ENCODE assay signal across 8 cellular contexts in the genomic region with DNA sequence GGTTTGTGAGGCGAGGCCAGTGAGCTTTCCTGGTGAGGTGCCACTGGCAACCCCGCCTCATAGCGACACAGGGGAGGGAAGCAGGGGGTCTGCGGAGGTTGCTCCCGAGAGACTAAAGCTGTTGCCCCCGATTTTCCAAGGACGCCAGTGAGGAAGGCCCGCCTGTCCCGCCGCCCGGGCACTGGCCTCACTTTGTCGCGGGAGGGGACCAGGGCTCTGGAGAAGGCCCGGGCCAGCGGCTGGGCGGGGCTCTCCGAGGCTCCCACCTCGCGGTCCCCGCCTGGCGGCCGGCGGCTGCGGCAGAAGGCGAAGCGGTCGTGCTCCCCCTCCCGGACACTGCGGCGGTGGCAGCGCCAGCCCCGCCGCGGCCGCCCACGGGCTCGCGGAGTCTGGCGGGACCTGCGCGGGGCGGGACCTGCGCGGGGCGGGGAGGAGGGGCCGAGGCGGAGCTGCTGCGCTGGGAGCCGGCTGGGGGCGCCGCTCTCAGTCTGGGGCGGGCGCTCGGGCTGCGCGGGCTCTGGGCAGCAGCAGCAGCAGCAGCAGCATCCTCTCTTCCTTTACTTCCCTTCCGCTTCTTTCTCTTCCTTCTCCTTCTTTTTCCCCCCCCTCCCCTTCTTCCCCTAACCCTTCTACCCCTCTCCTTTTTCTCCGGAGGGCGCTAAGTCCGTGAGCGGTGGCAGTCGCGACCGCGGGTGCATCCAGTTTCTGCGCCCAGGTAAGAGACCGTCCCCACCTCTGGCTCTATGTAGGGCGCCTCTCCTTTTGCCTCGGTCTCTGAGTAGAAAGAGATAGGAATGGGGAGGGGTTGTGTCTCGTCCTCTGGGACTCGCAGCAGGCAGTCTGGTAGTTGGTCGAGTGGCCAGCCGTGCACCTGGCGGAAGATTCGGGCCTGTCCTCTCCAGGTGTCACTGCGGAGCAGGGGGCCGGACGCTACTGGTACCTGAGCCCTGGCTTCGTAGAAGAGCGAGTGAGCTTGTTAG. TPM values are rescaled to one million over a fixed set of nuclear protein-coding genes. Genes with fewer than 3 reads are reported as not detected.
A peak's percentile ranks its signal among the peaks of the same experiment; 100 is the strongest.
DNase-seq lines count a peak whose midpoint lies in the region; ATAC-seq and TF ChIP-seq lines count a peak whose summit lies in the region.

TSS of gene MAP2 (plus strand) at position 486 of the 980 bp plus-strand sequence. CDS start 229,124 bp downstream, outside the sequence.

- H2AFZ ChIP-seq in OCI-LY1 (ENCODE audit: low read length): peak within 1 kb of the TSS; percentile 92

- H3K9me2 ChIP-seq in OCI-LY1 (ENCODE audit: low read depth, low read length): no peaks in the 10 kb centered on the region

- H4K20me1 ChIP-seq in OCI-LY1 (ENCODE audit: insufficient read depth, low read length): no peaks in the 10 kb centered on the region

- peak within 1 kb of the TSS; percentile 81 for H3K4me3 ChIP-seq in HUES64 (ENCODE audit: low read length)
- peak within 1 kb of the TSS; percentile 89 for H3K4me3 ChIP-seq in OCI-LY1 (ENCODE audit: low read depth, low read length, poor library complexity, severe bottlenecking)
- H3K4me3 ChIP-seq in muscle layer of duodenum (ENCODE audit: low read depth in 1 of 2, low read length in 2 of 2): peak within 1 kb of the TSS; percentile 54 to 86

- ATAC-seq in GM21529 (IDR thresholded peaks at IDR 0.05; ENCODE audit: unreplicated experiment): peak; percentile 98
- peak; percentile 96 for ATAC-seq in esophagus mucosa
- peak; percentile 89 for ATAC-seq in stimulated activated effector memory CD8-positive, alpha-beta T cell treated with anti-CD3 and anti-CD28 coated beads, Interleukin-12 subunit alpha, Interleukin-12 subunit beta, amount 100 ng/mL, for 72 hours

- H3K27ac Mint-ChIP-seq in stimulated activated effector memory CD8-positive, alpha-beta T cell treated with anti-CD3 and anti-CD28 coated beads, Interleukin-12 subunit alpha, Interleukin-12 subunit beta, amount 100 ng/mL, for 72 hours: no peak within 1 kb of the TSS

- peaks cover 9% of the 10 kb centered on the region for H3K4me1 Mint-ChIP-seq in stimulated activated effector memory CD8-positive, alpha-beta T cell treated with anti-CD3 and anti-CD28 coated beads, Interleukin-12 subunit alpha, Interleukin-12 subunit beta, amount 100 ng/mL, for 72 hours

- H3K36me3 ChIP-seq in HUES64 (ENCODE audit: insufficient read depth, low read length) (no peaks in the 10 kb centered on the region), OCI-LY1 (ENCODE audit: insufficient read depth, low read length) (no peaks in the 10 kb centered on the region), muscle layer of duodenum (ENCODE audit: control insufficient read depth in 1 of 2, insufficient read depth in 2 of 2, low read length in 2 of 2) (no peaks in the 10 kb centered on the region)

- H3K4me1 ChIP-seq in HUES64 (ENCODE audit: insufficient read depth, low read length) (peaks cover 28% of the 10 kb centered on the region), OCI-LY1 (ENCODE audit: insufficient read depth, low read length, severe bottlenecking) (peaks cover 45% of the 10 kb centered on the region), muscle layer of duodenum (ENCODE audit: control insufficient read depth in 1 of 2, insufficient read depth in 2 of 2, low read length in 2 of 2) (peaks cover 4 to 11% of the 10 kb centered on the region in 2 donors)

- no peaks in the 10 kb centered on the region for H3K9me3 Mint-ChIP-seq in stimulated activated effector memory CD8-positive, alpha-beta T cell treated with anti-CD3 and anti-CD28 coated beads, Interleukin-12 subunit alpha, Interleukin-12 subunit beta, amount 100 ng/mL, for 72 hours

- H3K27ac ChIP-seq in HUES64 (ENCODE audit: low read depth, low read length) (no peak within 1 kb of the TSS), OCI-LY1 (ENCODE audit: low read depth, low read length, poor library complexity, severe bottlenecking) (peak within 1 kb of the TSS; percentile 49), muscle layer of duodenum (ENCODE audit: low read length) (no peak within 1 kb of the TSS)

- TF ChIP-seq CTCF in OCI-LY1 (IDR thresholded peaks at IDR 0.05; ENCODE audit: low read length): peak; percentile 63

- peak within 1 kb of the TSS; percentile 54 for H3K4me3 Mint-ChIP-seq in stimulated activated effector memory CD8-positive, alpha-beta T cell treated with anti-CD3 and anti-CD28 coated beads, Interleukin-12 subunit alpha, Interleukin-12 subunit beta, amount 100 ng/mL, for 72 hours

- peak; percentile 92 for DNase-seq in D341Med (ENCODE audit: low spot score)
- DNase-seq in activated T-cell treated with anti-CD3 and anti-CD28 coated beads, Interleukin-2, amount 50 U/mL, for 48 hours: peak; percentile 74 to 84
- peak; percentile 14 to 57 for DNase-seq in stimulated activated effector memory CD8-positive, alpha-beta T cell treated with anti-CD3 and anti-CD28 coated beads, Interleukin-12 subunit alpha, Interleukin-12 subunit beta, amount 100 ng/mL, for 72 hours (ENCODE audit: low spot score in 2 of 2)

- WGBS in HUES64: 3% methylated on average over 80 of the region's 80 CpGs

- H3K9ac ChIP-seq in HUES64 (ENCODE audit: low read depth, low read length) (peak within 1 kb of the TSS; percentile 56; the same call in 1 of the 2 replicates), OCI-LY1 (ENCODE audit: low read length) (peak within 1 kb of the TSS; percentile 73)

- peak within 1 kb of the TSS; percentile 92 for H3K4me2 ChIP-seq in OCI-LY1 (ENCODE audit: low read length)

- peaks cover 23% of the 10 kb centered on the region for H3K27me3 ChIP-seq in HUES64 (ENCODE audit: insufficient read depth, low read length)
- H3K27me3 ChIP-seq in OCI-LY1 (ENCODE audit: insufficient read depth, low read length): no peaks in the 10 kb centered on the region
- H3K27me3 ChIP-seq in muscle layer of duodenum (ENCODE audit: low read depth, low read length): peaks cover 3% of the 10 kb centered on the region

- H3K36me3 Mint-ChIP-seq in stimulated activated effector memory CD8-positive, alpha-beta T cell treated with anti-CD3 and anti-CD28 coated beads, Interleukin-12 subunit alpha, Interleukin-12 subunit beta, amount 100 ng/mL, for 72 hours: no peaks in the 10 kb centered on the region

- peaks cover 19% of the 10 kb centered on the region; the same call in 1 of the 2 replicates for H3K79me2 ChIP-seq in OCI-LY1 (ENCODE audit: insufficient read depth, low read length)

- H3K9me3 ChIP-seq in HUES64 (ENCODE audit: insufficient read depth, low read depth, low read length) (no peaks in the 10 kb centered on the region), OCI-LY1 (ENCODE audit: low read length) (no peaks in the 10 kb centered on the region), muscle layer of duodenum (ENCODE audit: control insufficient read depth in 1 of 2, low read length in 2 of 2) (no peaks in the 10 kb centered on the region)

- no peaks in the 10 kb centered on the region for H3F3A ChIP-seq in OCI-LY1 (ENCODE audit: insufficient read depth, low read length)

RNA-seq across cellular contexts. Expression of gene MAP2, which starts in this region (rescaled TPM):
- 21.2 TPM for polyA plus RNA-seq in HUES64 (2013, experiment 1 of 2)
- 32.5 TPM for polyA plus RNA-seq in HUES64 (2013, experiment 2 of 2)
- total RNA-seq in esophagus mucosa: 6.4 TPM

Comparison
In these comparisons a context has a peak if more than half of its experiments do, and no peak if none do; other contexts are left out.
1. DNase-seq: peak in every context shown above with its lines; median percentile 92 in D341Med; 79 in activated T-cell treated with anti-CD3 and anti-CD28 coated beads, Interleukin-2, amount 50 U/mL, for 48 hours; 36 in stimulated activated effector memory CD8-positive, alpha-beta T cell treated with anti-CD3 and anti-CD28 coated beads, Interleukin-12 subunit alpha, Interleukin-12 subunit beta, amount 100 ng/mL, for 72 hours.